ENCODE assay signal across 7 cellular contexts in the genomic region with DNA sequence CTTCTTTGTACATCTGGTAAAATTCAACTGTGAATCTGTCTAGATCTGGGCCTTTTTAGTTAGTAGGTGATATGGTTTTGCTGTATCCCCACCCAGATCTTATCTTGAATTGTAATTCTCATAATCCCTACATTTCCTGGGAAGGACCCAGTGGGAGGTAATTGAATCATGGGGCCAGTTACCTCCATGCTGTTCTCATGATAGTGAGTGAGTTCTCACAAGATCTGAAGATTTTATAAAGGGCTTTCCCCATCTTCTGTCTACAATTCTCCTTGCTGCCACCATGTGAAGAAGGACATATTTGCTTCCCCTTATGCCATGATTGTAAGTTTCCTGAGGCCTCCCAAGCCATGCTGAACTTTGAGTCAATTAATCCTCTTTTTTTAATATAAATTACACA.
DNase-seq lines count a peak whose midpoint lies in the region; ATAC-seq and TF ChIP-seq lines count a peak whose summit lies in the region.
"Not testable (repeated sequence)": the region's sequence is repeated elsewhere in the genome, so short reads cannot be mapped to it uniquely, and the experiment has no call there.

No MANE protein-coding gene starts in this region.

- H3K4me1 ChIP-seq in GM23338 (ENCODE audit: insufficient read depth) (peaks cover 10% of the 10 kb centered on the region), HUES48 (ENCODE audit: control insufficient read depth, insufficient read depth, low read length) (peaks cover 18% of the 10 kb centered on the region), HUES64 (ENCODE audit: insufficient read depth, low read length) (peaks cover 18% of the 10 kb centered on the region), iPS-18a (ENCODE audit: control insufficient read depth, low read depth, low read length) (peaks cover 14% of the 10 kb centered on the region)
- not testable (repeated sequence) for H3K4me1 ChIP-seq in endodermal cell (ENCODE audit: control insufficient read depth, insufficient read depth, low read length); mesendoderm (ENCODE audit: control insufficient read depth, low read depth, low read length)

- H3K9me3 ChIP-seq in HUES48 (ENCODE audit: control insufficient read depth, insufficient read depth, low read length); HUES64 (ENCODE audit: insufficient read depth, low read depth, low read length); iPS-18a (ENCODE audit: control insufficient read depth, low read depth, low read length): not testable (repeated sequence)
- H3K9me3 ChIP-seq in endodermal cell (ENCODE audit: control insufficient read depth, low read length) = peaks cover 26% of the 10 kb centered on the region

- H3K36me3 ChIP-seq in GM23338 (ENCODE audit: insufficient read depth) (peaks cover 16% of the 10 kb centered on the region), HUES48 (ENCODE audit: control insufficient read depth, insufficient read depth, low read length) (peaks cover 37% of the 10 kb centered on the region), HUES64 (ENCODE audit: insufficient read depth, low read length) (peaks cover 62% of the 10 kb centered on the region), endodermal cell (ENCODE audit: control insufficient read depth, insufficient read depth, low read length) (peaks cover 26% of the 10 kb centered on the region), iPS-18a (ENCODE audit: control insufficient read depth, low read depth, low read length) (peaks cover 35% of the 10 kb centered on the region)
- H3K36me3 ChIP-seq in mesendoderm (ENCODE audit: control insufficient read depth, insufficient read depth, low read length) = not testable (repeated sequence)

- peak; percentile 28; the same call in 2 of the 3 replicates for ATAC-seq in GM23338
- ATAC-seq in WTC11 = not testable (repeated sequence)

- POLR2A ChIA-PET in WTC11 (lab: Charles Lee) = interaction anchor here (0.9 kb wide), 1 partner anchor 28 kb away, joined by 3 read pairs; no protein-coding TSS in a partner anchor

- H3K27ac ChIP-seq in GM23338 (ENCODE audit: low read depth) (peak overlapping the region; percentile 99), HUES48 (ENCODE audit: low read depth, low read length) (peak overlapping the region; percentile 73), HUES64 (ENCODE audit: low read depth, low read length) (peak overlapping the region; percentile 89)
- not testable (repeated sequence) for H3K27ac ChIP-seq in endodermal cell (ENCODE audit: low read depth, low read length); iPS-18a (ENCODE audit: low read length); mesendoderm (ENCODE audit: low read depth, low read length)

- H3K27me3 Mint-ChIP-seq in GM23338 (ENCODE audit: insufficient read depth, low read depth, poor library complexity) = peaks cover 35% of the 10 kb centered on the region
- not testable (repeated sequence) for H3K27me3 Mint-ChIP-seq in WTC11 (ENCODE audit: low read depth); endodermal cell (ENCODE audit: insufficient read depth)

- H3K27me3 ChIP-seq in GM23338 (ENCODE audit: insufficient read depth); HUES48 (ENCODE audit: control insufficient read depth, insufficient read depth, low read length); HUES64 (ENCODE audit: insufficient read depth, low read length); endodermal cell (ENCODE audit: control insufficient read depth, insufficient read depth, low read length, poor library complexity, severe bottlenecking); iPS-18a (ENCODE audit: control insufficient read depth, insufficient read depth, low read length); mesendoderm (ENCODE audit: insufficient read depth, low read length, poor library complexity): not testable (repeated sequence)

- H3K79me1 ChIP-seq in mesendoderm (ENCODE audit: low read length) = not testable (repeated sequence)

- not testable (repeated sequence) for H2BK120ac ChIP-seq in mesendoderm (ENCODE audit: low read depth, low read length)

- H3K9me3 Mint-ChIP-seq in GM23338 = peaks cover 11% of the 10 kb centered on the region
- H3K9me3 Mint-ChIP-seq in WTC11 = not testable (repeated sequence)
- peaks cover 11% of the 10 kb centered on the region for H3K9me3 Mint-ChIP-seq in endodermal cell

- H3K79me2 ChIP-seq in GM23338 (replicated peaks; ENCODE audit: insufficient read depth) = peaks cover 16% of the 10 kb centered on the region
- not testable (repeated sequence) for H3K79me2 ChIP-seq in mesendoderm (ENCODE audit: control insufficient read depth, insufficient read depth, low read length)

- H4K20me1 ChIP-seq in GM23338 (replicated peaks; ENCODE audit: insufficient read depth) = not testable (repeated sequence)

- not testable (repeated sequence) for H4K5ac ChIP-seq in mesendoderm (ENCODE audit: low read length)

- not testable (repeated sequence) for H2BK5ac ChIP-seq in mesendoderm (ENCODE audit: low read length)

- H3K9ac ChIP-seq in HUES48 (ENCODE audit: low read depth, low read length) (peak overlapping the region; percentile 35; the same call in 1 of the 2 replicates), HUES64 (ENCODE audit: low read depth, low read length) (peak overlapping the region; percentile 49)
- H3K9ac ChIP-seq in endodermal cell (ENCODE audit: extremely low read depth, low read length, poor library complexity, severe bottlenecking); iPS-18a (ENCODE audit: low read length); mesendoderm (ENCODE audit: low read length): not testable (repeated sequence)

- not testable (repeated sequence) for H2AK5ac ChIP-seq in mesendoderm (ENCODE audit: low read length)

- not testable (repeated sequence) for DNase-seq in GM23338 (ENCODE audit: low spot score); WTC11 (ENCODE audit: low spot score); endodermal cell
- peak; percentile 64 for DNase-seq in mesendoderm

- H4K8ac ChIP-seq in mesendoderm (ENCODE audit: low read depth, low read length) = not testable (repeated sequence)

- not testable (repeated sequence) for TF ChIP-seq CTCF in GM23338 (conservative IDR thresholded peaks at IDR 0.05; ENCODE audit: low read depth in 2 of 2); WTC11 (IDR thresholded peaks at IDR 0.05); endodermal cell (conservative IDR thresholded peaks at IDR 0.05)

- H3K4me3 ChIP-seq in GM23338 (peak overlapping the region; percentile 37; the same call in 1 of the 2 replicates), HUES48 (ENCODE audit: low read depth, low read length) (peak overlapping the region; percentile 27; the same call in 1 of the 2 replicates), HUES64 (ENCODE audit: low read length) (peak overlapping the region; percentile 27; the same call in 1 of the 2 replicates), endodermal cell (ENCODE audit: low read length) (peak overlapping the region; percentile 28), iPS-18a (ENCODE audit: low read length) (peak overlapping the region; percentile 0)
- H3K4me3 ChIP-seq in mesendoderm (ENCODE audit: low read length) = not testable (repeated sequence)

- H3F3A ChIP-seq in GM23338 (replicated peaks; ENCODE audit: low read depth) = peaks cover 20% of the 10 kb centered on the region

- H3K4me3 Mint-ChIP-seq in GM23338 (peak overlapping the region; percentile 59), WTC11 (peak overlapping the region; percentile 89), endodermal cell (peak overlapping the region; percentile 91)

- H3K27ac Mint-ChIP-seq in GM23338 = peak overlapping the region; percentile 93
- peak overlapping the region; percentile 96 for H3K27ac Mint-ChIP-seq in WTC11
- peak overlapping the region; percentile 71 for H3K27ac Mint-ChIP-seq in endodermal cell

- H2AFZ ChIP-seq in GM23338 = not testable (repeated sequence)

- peak overlapping the region; percentile 6 for H3K56ac ChIP-seq in mesendoderm (ENCODE audit: low read length)

- peaks cover 87% of the 10 kb centered on the region for H3K36me3 Mint-ChIP-seq in GM23338 (ENCODE audit: low read depth)
- peaks cover 65% of the 10 kb centered on the region for H3K36me3 Mint-ChIP-seq in WTC11
- H3K36me3 Mint-ChIP-seq in endodermal cell (ENCODE audit: low read depth) = peaks cover 50% of the 10 kb centered on the region

- H3K4ac ChIP-seq in mesendoderm (ENCODE audit: low read depth, low read length) = peak overlapping the region; percentile 16

- H2BK15ac ChIP-seq in mesendoderm (replicated peaks; ENCODE audit: low read depth) = not testable (repeated sequence)

- peak overlapping the region; percentile 74 for H3K4me2 ChIP-seq in GM23338
- H3K4me2 ChIP-seq in mesendoderm (ENCODE audit: low read length) = not testable (repeated sequence)

- not testable (repeated sequence) for H3K9me2 ChIP-seq in GM23338 (ENCODE audit: insufficient read depth)

- not testable (repeated sequence) for H3K18ac ChIP-seq in mesendoderm (ENCODE audit: low read length)

- H3K23ac ChIP-seq in mesendoderm (ENCODE audit: low read length) = not testable (repeated sequence)

- CTCF ChIA-PET in WTC11 (lab: Charles Lee) = not testable (repeated sequence)

- H3K4me1 Mint-ChIP-seq in GM23338 = peaks cover 39% of the 10 kb centered on the region
- peaks cover 48% of the 10 kb centered on the region for H3K4me1 Mint-ChIP-seq in WTC11
- H3K4me1 Mint-ChIP-seq in endodermal cell = peaks cover 35% of the 10 kb centered on the region

TF ChIP-seq in GM23338, 12 proteins besides CTCF, POLR2A, EP300 and RAD21:
- TF ChIP-seq POLR2AphosphoS5 (IDR thresholded peaks at IDR 0.05; ENCODE audit: low read depth) = peak; percentile 30; the same call in 1 of the 2 replicates

TF ChIP-seq in WTC11, 78 proteins besides CTCF, POLR2A, EP300 and RAD21 (continues in another document):
- TF ChIP-seq PRRX2 (CRISPR knock-in tag; IDR thresholded peaks at IDR 0.05) = 0 out of 2 replicates have a peak, but pooled peaks have one; percentile 41
